In genomic region chr22:19122143-19122751, GRCh38 we compare ENCODE assay signal across 8 cellular contexts. TPM values are rescaled to one million over a fixed set of nuclear protein-coding genes. Genes with fewer than 3 reads are reported as not detected.
DNase-seq lines count a peak whose midpoint lies in the region; ATAC-seq, FAIRE-seq and TF ChIP-seq lines count a peak whose summit lies in the region.

A gene with protein sequence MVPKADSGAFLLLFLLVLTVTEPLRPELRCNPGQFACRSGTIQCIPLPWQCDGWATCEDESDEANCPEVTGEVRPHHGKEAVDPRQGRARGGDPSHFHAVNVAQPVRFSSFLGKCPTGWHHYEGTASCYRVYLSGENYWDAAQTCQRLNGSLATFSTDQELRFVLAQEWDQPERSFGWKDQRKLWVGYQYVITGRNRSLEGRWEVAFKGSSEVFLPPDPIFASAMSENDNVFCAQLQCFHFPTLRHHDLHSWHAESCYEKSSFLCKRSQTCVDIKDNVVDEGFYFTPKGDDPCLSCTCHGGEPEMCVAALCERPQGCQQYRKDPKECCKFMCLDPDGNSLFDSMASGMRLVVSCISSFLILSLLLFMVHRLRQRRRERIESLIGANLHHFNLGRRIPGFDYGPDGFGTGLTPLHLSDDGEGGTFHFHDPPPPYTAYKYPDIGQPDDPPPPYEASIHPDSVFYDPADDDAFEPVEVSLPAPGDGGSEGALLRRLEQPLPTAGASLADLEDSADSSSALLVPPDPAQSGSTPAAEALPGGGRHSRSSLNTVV (minus strand): TSS chr22:19122412. CDS start chr22:19122206, 206 bp downstream.

- TF ChIP-seq CTCF in adrenal gland (IDR thresholded peaks at IDR 0.05) (no peak), heart left ventricle (IDR thresholded peaks at IDR 0.05) (peak in 2 of 12 donors; percentile 9 to 13), type B pancreatic cell (conservative IDR thresholded peaks at IDR 0.05) (no peak)

- peak; percentile 97 for FAIRE-seq in GM12892 (lab: Jason Lieb, UNC)

- peak within 1 kb of the TSS; percentile 78 to 99 (median 92) for H3K27ac ChIP-seq in adrenal gland
- H3K27ac ChIP-seq in heart left ventricle = peak within 1 kb of the TSS; percentile 88 to 98 (median 94)

- H3K9me3 Mint-ChIP-seq in type B pancreatic cell = no peaks in the 10 kb centered on the region

- H3K9me3 ChIP-seq in adrenal gland (replicated peaks in 1 of 3) (no peaks in the 10 kb centered on the region), heart left ventricle (no peaks in the 10 kb centered on the region)

- TF ChIP-seq POLR2A in GM12892 (IDR thresholded peaks at IDR 0.05; ENCODE audit: low read depth, low read length) (peak; percentile 92), adrenal gland (IDR thresholded peaks at IDR 0.05) (peak; percentile 66 to 75), heart left ventricle (IDR thresholded peaks at IDR 0.05) (peak; percentile 37 to 85)

- no peaks in the 10 kb centered on the region for H3K27me3 ChIP-seq in adrenal gland
- H3K27me3 ChIP-seq in heart left ventricle = no peaks in the 10 kb centered on the region

- ATAC-seq in HG02852 (IDR thresholded peaks at IDR 0.05; ENCODE audit: unreplicated experiment) = peak; percentile 72
- peak; percentile 97 to 99 (median 98) for ATAC-seq in heart left ventricle

- intact Hi-C loops in adrenal gland (cut with DNase I) (no loop called here), heart left ventricle (cut with DNase I) (loop anchor here in 1 of 10 donors (10.0 kb wide), 1 partner anchor 57 kb away; no protein-coding TSS in a partner anchor), posterior cingulate gyrus (cut with DNase I) (loop anchor here (2.0 kb wide), 1 partner anchor 23 kb away; the partner anchor contains the start of gene ESS2)

- no peaks in the 10 kb centered on the region for H3K36me3 Mint-ChIP-seq in type B pancreatic cell

- WGBS in adrenal gland, 4 donors = 0 to 1% (median 0%) methylated on average over 21 to 67 of the region's 67 CpGs
- 0 to 1% (median 0%) methylated on average over 19 to 67 of the region's 67 CpGs; no CpG with 5 or more reads in 1 of the 4 donors for WGBS in heart left ventricle, 4 donors

- H3K27ac Mint-ChIP-seq in type B pancreatic cell = peak within 1 kb of the TSS; percentile 94

- H3K27me3 Mint-ChIP-seq in type B pancreatic cell = no peaks in the 10 kb centered on the region

- H3K4me1 ChIP-seq in adrenal gland (replicated peaks in 1 of 2) (peaks cover 9 to 43% of the 10 kb centered on the region in 2 donors), heart left ventricle (peaks cover 4 to 53% (median 44%) of the 10 kb centered on the region in 12 donors)

- no peaks in the 10 kb centered on the region for H3K36me3 ChIP-seq in adrenal gland (replicated peaks in 1 of 2)
- peaks cover 0 to 8% (median 0%) of the 10 kb centered on the region in 9 donors for H3K36me3 ChIP-seq in heart left ventricle

- peaks cover 27% of the 10 kb centered on the region for H3K4me1 Mint-ChIP-seq in type B pancreatic cell (ENCODE audit: unreplicated experiment)

- peak within 1 kb of the TSS; percentile 94 for H3K4me3 Mint-ChIP-seq in type B pancreatic cell

- H3K4me3 ChIP-seq in adrenal gland (peak within 1 kb of the TSS; percentile 37 to 98 (median 68)), heart left ventricle (peak within 1 kb of the TSS; percentile 86 to 98 (median 94))

- DNase-seq in GM12892 (ENCODE audit: insufficient read length) = peak; percentile 99
- DNase-seq in NCI-H146 treated with DMSO at 0.1 percent for 48 hours (lab: John Stamatoyannopoulos, UW; ENCODE audit: unreplicated experiment) = peak; percentile 70
- DNase-seq in T-helper 1 cell = peak; percentile 94 to 96 (median 95)
- peak; percentile 97 to 98 (median 97) for DNase-seq in adrenal gland
- peak; percentile 97 to 99 (median 97) for DNase-seq in heart left ventricle
- DNase-seq in posterior cingulate gyrus = peak; percentile 93 to 99 (median 98)
- DNase-seq in type B pancreatic cell (ENCODE audit: extremely low spot score, unreplicated experiment) = peak; percentile 96

RNA-seq across cellular contexts. Expression of the gene that starts here (rescaled TPM):
- 6.5 TPM for polyA plus RNA-seq in GM12892 (2012; ENCODE audit: missing spikeins)
- 10 to 100 TPM; 37.8 to 70.1 (median 63.6) TPM for total RNA-seq in adrenal gland
- polyA plus RNA-seq in adrenal gland = 10 to 100 TPM; 24.3 to 34.6 (median 29.7) TPM
- total RNA-seq in heart left ventricle = 10 to 100 TPM; 36.1 to 53.3 (median 41.2) TPM
- 10 to 100 TPM; 26.0 to 51.5 TPM for polyA plus RNA-seq in heart left ventricle
- total RNA-seq in type B pancreatic cell (ENCODE audit: low replicate concordance) = 75.2 and 83.1 TPM in 2 replicates

Comparison
In these comparisons a context has a peak if more than half of its experiments do, and no peak if none do; other contexts are left out.
1. Peak in every context shown above with its lines: DNase-seq, ATAC-seq, H3K4me3 ChIP-seq and H3K27ac ChIP-seq.